Comparison of ENCODE assay signal across 18 cellular contexts in the genomic region with DNA sequence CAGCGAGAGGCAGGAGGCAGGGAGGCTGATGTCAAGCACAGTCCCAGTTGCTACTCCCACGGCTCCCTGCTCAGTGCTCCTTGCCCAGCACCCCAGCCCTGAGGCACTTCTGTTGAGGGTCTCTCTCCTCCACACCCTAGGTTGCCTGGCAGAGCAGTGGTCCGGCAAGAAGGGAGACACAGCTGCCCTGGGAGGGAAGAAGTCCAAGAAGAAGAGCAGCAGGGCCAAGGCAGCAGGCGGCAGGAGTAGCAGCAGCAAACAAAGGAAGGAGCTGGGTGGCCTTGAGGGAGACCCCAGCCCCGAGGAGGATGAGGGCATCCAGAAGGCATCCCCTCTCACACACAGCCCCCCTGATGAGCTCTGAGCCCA. TPM values are rescaled to one million over a fixed set of nuclear protein-coding genes. Genes with fewer than 3 reads are reported as not detected.
DNase-seq lines count a peak whose midpoint lies in the region; ATAC-seq, FAIRE-seq and TF ChIP-seq lines count a peak whose summit lies in the region.
"Had no signal": no experiment of that assay in that cellular context is flagged by ENCODE, and none has a peak within 500 bp of the region (broad histone marks: within the 10 kb centered on the region; RNA-seq: fewer than 3 reads in every experiment).

No MANE protein-coding gene starts in this region.

- H3K4me3 ChIP-seq in liver (ENCODE audit: low read depth in 1 of 3, low read length in 3 of 3) (peak overlapping the region in 1 of 3 donors; percentile 21), Peyer's patch (peak overlapping the region in 2 of 4 donors; percentile 11 to 26)

- no peaks in the 10 kb centered on the region for H3K9me3 ChIP-seq in liver (ENCODE audit: control insufficient read depth in 4 of 4, low read length in 3 of 4)
- no peaks in the 10 kb centered on the region for H3K9me3 ChIP-seq in Peyer's patch

- WGBS in liver, result 85% methylated on average over 5 of the region's 5 CpGs

- no peak overlapping the region for H3K4me3 Mint-ChIP-seq in stimulated activated naive CD8-positive, alpha-beta T cell treated with anti-CD3 and anti-CD28 coated beads, Interleukin-15, amount 100 ng/mL, for 72 hours
- no peak overlapping the region for H3K4me3 Mint-ChIP-seq in activated naive CD8-positive, alpha-beta T cell treated with anti-CD3 and anti-CD28 coated beads, Interleukin-2, amount 10 ng/mL, durations not matched to agents 7 days and 5 days
- no peak overlapping the region for H3K4me3 Mint-ChIP-seq in stimulated activated naive B cell treated with anti-CD40 and anti-IgM and Interleukin-4, amounts not matched to agents 10 μg/mL and 1 μg/mL and 100 μg/mL, for 72 hours
- H3K4me3 Mint-ChIP-seq: CD8-positive, alpha-beta T cell had no signal

- no peak for TF ChIP-seq POLR2A in Peyer's patch (IDR thresholded peaks at IDR 0.05)

- TF ChIP-seq CTCF in liver (IDR thresholded peaks at IDR 0.05; ENCODE audit: low read depth, low read length, missing input control), result no peak
- TF ChIP-seq CTCF in Peyer's patch (IDR thresholded peaks at IDR 0.05), result no peak

- no peaks in the 10 kb centered on the region for H3K27me3 ChIP-seq in liver (ENCODE audit: control insufficient read depth in 4 of 4, insufficient read depth in 4 of 4, low read length in 3 of 4)
- H3K27me3 ChIP-seq in Peyer's patch, result no peaks in the 10 kb centered on the region

- peaks cover 15% of the 10 kb centered on the region for H3K36me3 Mint-ChIP-seq in activated naive CD8-positive, alpha-beta T cell treated with anti-CD3 and anti-CD28 coated beads, Interleukin-2, amount 10 ng/mL, durations not matched to agents 7 days and 5 days
- H3K36me3 Mint-ChIP-seq in stimulated activated naive B cell treated with anti-CD40 and anti-IgM and Interleukin-4, amounts not matched to agents 10 μg/mL and 1 μg/mL and 100 μg/mL, for 72 hours, result peaks cover 46 to 73% of the 10 kb centered on the region in 2 donors

- no peak for DNase-seq in stimulated activated naive CD8-positive, alpha-beta T cell treated with anti-CD3 and anti-CD28 coated beads, Interleukin-15, amount 100 ng/mL, for 72 hours
- DNase-seq in stimulated activated naive CD8-positive, alpha-beta T cell treated with anti-CD3 and anti-CD28 coated beads, Interleukin-15, Interleukin-2, amounts not matched to agents 100 U/mL and 50 U/mL, for 24 hours, result no peak
- no peak for DNase-seq in activated naive CD8-positive, alpha-beta T cell treated with anti-CD3 and anti-CD28 coated beads, Interleukin-2, amount 10 ng/mL, durations not matched to agents 7 days and 5 days
- DNase-seq in stimulated activated naive B cell treated with anti-CD40 and anti-IgM and Interleukin-4, amounts not matched to agents 10 μg/mL and 1 μg/mL and 100 μg/mL, for 72 hours, result no peak
- DNase-seq in Peyer's patch (no peak), frontal cortex (ENCODE audit: low spot score in 2 of 2) (no peak)
- no peak for DNase-seq in activated CD4-positive, alpha-beta T cell treated with anti-CD3 and anti-CD28 coated beads for 1 hour
- DNase-seq: CD8-positive, alpha-beta T cell; DMS79; HCEC 1CT; NCI-H187 treated with DMSO at 0.1 percent for 48 hours; NCI-H345; NCI-H69; SIG-M5 had no signal

- H3K9ac ChIP-seq in liver (ENCODE audit: low read depth in 1 of 2, low read length in 2 of 2), result no peak overlapping the region

- peaks cover 2 to 22% (median 5%) of the 10 kb centered on the region in 4 donors for H3K36me3 ChIP-seq in liver (ENCODE audit: control insufficient read depth in 4 of 4, insufficient read depth in 3 of 4, low read depth in 1 of 4, low read length in 3 of 4)
- peaks cover 0 to 55% (median 0%) of the 10 kb centered on the region in 3 donors for H3K36me3 ChIP-seq in Peyer's patch

- H3K27ac ChIP-seq in liver (ENCODE audit: low read depth in 1 of 2, low read length in 2 of 2) (peak overlapping the region; percentile 9 to 83), Peyer's patch (peak overlapping the region in 1 of 4 donors; percentile 84)

- peak; percentile 8 for ATAC-seq in stimulated activated naive CD8-positive, alpha-beta T cell treated with anti-CD3 and anti-CD28 coated beads, Interleukin-15, amount 100 ng/mL, for 72 hours
- ATAC-seq in stimulated activated naive CD8-positive, alpha-beta T cell treated with anti-CD3 and anti-CD28 coated beads, Interleukin-15, Interleukin-2, amounts not matched to agents 100 U/mL and 50 U/mL, for 24 hours, result no peak
- no peak for ATAC-seq in activated naive CD8-positive, alpha-beta T cell treated with anti-CD3 and anti-CD28 coated beads, Interleukin-2, amount 10 ng/mL, durations not matched to agents 7 days and 5 days (ENCODE audit: low read depth)
- no peak for ATAC-seq in stimulated activated naive B cell treated with anti-CD40 and anti-IgM and Interleukin-4, amounts not matched to agents 10 μg/mL and 1 μg/mL and 100 μg/mL, for 72 hours (replicated peaks)
- ATAC-seq: CD8-positive, alpha-beta T cell had no signal

- H3K27me3 Mint-ChIP-seq in stimulated activated naive CD8-positive, alpha-beta T cell treated with anti-CD3 and anti-CD28 coated beads, Interleukin-15, amount 100 ng/mL, for 72 hours, result no peaks in the 10 kb centered on the region
- H3K27me3 Mint-ChIP-seq in activated naive CD8-positive, alpha-beta T cell treated with anti-CD3 and anti-CD28 coated beads, Interleukin-2, amount 10 ng/mL, durations not matched to agents 7 days and 5 days, result no peaks in the 10 kb centered on the region
- no peaks in the 10 kb centered on the region for H3K27me3 Mint-ChIP-seq in stimulated activated naive B cell treated with anti-CD40 and anti-IgM and Interleukin-4, amounts not matched to agents 10 μg/mL and 1 μg/mL and 100 μg/mL, for 72 hours

- no peak for FAIRE-seq in frontal cortex (lab: Jason Lieb, UNC)
- FAIRE-seq: D721Med had no signal

- H3K27ac Mint-ChIP-seq in stimulated activated naive CD8-positive, alpha-beta T cell treated with anti-CD3 and anti-CD28 coated beads, Interleukin-15, amount 100 ng/mL, for 72 hours, result no peak overlapping the region
- H3K27ac Mint-ChIP-seq in activated naive CD8-positive, alpha-beta T cell treated with anti-CD3 and anti-CD28 coated beads, Interleukin-2, amount 10 ng/mL, durations not matched to agents 7 days and 5 days, result peak overlapping the region; percentile 68
- peak overlapping the region; percentile 20 for H3K27ac Mint-ChIP-seq in stimulated activated naive B cell treated with anti-CD40 and anti-IgM and Interleukin-4, amounts not matched to agents 10 μg/mL and 1 μg/mL and 100 μg/mL, for 72 hours
- H3K27ac Mint-ChIP-seq: CD8-positive, alpha-beta T cell had no signal

- peaks cover 23 to 58% (median 52%) of the 10 kb centered on the region in 4 donors for H3K4me1 ChIP-seq in liver (ENCODE audit: control insufficient read depth in 4 of 4, insufficient read depth in 4 of 4, low read length in 3 of 4)
- peaks cover 0 to 4% (median 1%) of the 10 kb centered on the region in 4 donors for H3K4me1 ChIP-seq in Peyer's patch

- TF ChIP-seq RAD21 in liver (IDR thresholded peaks at IDR 0.05), result no peak

- POLR2A ChIA-PET in activated naive CD8-positive, alpha-beta T cell treated with anti-CD3 and anti-CD28 coated beads, Interleukin-2, amount 10 ng/mL, durations not matched to agents 7 days and 5 days (lab: Charles Lee), result interaction anchor here (1.1 kb wide), 1 partner anchor 19 kb away, joined by 3 read pairs; no protein-coding TSS in a partner anchor

- H3K4me1 Mint-ChIP-seq in stimulated activated naive CD8-positive, alpha-beta T cell treated with anti-CD3 and anti-CD28 coated beads, Interleukin-15, amount 100 ng/mL, for 72 hours, result peaks cover 53% of the 10 kb centered on the region
- H3K4me1 Mint-ChIP-seq in activated naive CD8-positive, alpha-beta T cell treated with anti-CD3 and anti-CD28 coated beads, Interleukin-2, amount 10 ng/mL, durations not matched to agents 7 days and 5 days, result peaks cover 11% of the 10 kb centered on the region
- H3K4me1 Mint-ChIP-seq in stimulated activated naive B cell treated with anti-CD40 and anti-IgM and Interleukin-4, amounts not matched to agents 10 μg/mL and 1 μg/mL and 100 μg/mL, for 72 hours, result peaks cover 19 to 52% of the 10 kb centered on the region in 2 donors

- H3K9me3 Mint-ChIP-seq in stimulated activated naive CD8-positive, alpha-beta T cell treated with anti-CD3 and anti-CD28 coated beads, Interleukin-15, amount 100 ng/mL, for 72 hours, result no peaks in the 10 kb centered on the region
- H3K9me3 Mint-ChIP-seq in activated naive CD8-positive, alpha-beta T cell treated with anti-CD3 and anti-CD28 coated beads, Interleukin-2, amount 10 ng/mL, durations not matched to agents 7 days and 5 days, result no peaks in the 10 kb centered on the region
- H3K9me3 Mint-ChIP-seq in stimulated activated naive B cell treated with anti-CD40 and anti-IgM and Interleukin-4, amounts not matched to agents 10 μg/mL and 1 μg/mL and 100 μg/mL, for 72 hours, result no peaks in the 10 kb centered on the region
- H3K9me3 Mint-ChIP-seq: CD8-positive, alpha-beta T cell had no signal

TF ChIP-seq in liver, 16 proteins besides CTCF, POLR2A, EP300 and RAD21 (continues in another document):
- no peak for TF ChIP-seq SP1 (IDR thresholded peaks at IDR 0.05)
- no peak for TF ChIP-seq HNF4A (conservative IDR thresholded peaks at IDR 0.05)

RNA-seq across cellular contexts. Expression of gene CNPY3, which starts 9.1 kb away (rescaled TPM):
- 10 to 100 TPM; 90.8 to 91.4 TPM for total RNA-seq in activated naive CD8-positive, alpha-beta T cell treated with anti-CD3 and anti-CD28 coated beads, Interleukin-2, amount 10 ng/mL, durations not matched to agents 7 days and 5 days
- total RNA-seq in liver (10 to 100 TPM; 17.2 to 18.0 TPM), Peyer's patch (100 to 1,000 TPM in 1 of 4 donors, 10 to 100 TPM in 3; 27.8 to 101 (median 47.9) TPM), frontal cortex (14.7 TPM)
- 10 to 100 TPM; 36.5 to 41.0 TPM for polyA plus RNA-seq in liver

RNA-seq across cellular contexts. Expression of gene GNMT, which starts 22.1 kb away (rescaled TPM):
- 1 to 10 TPM; 1.0 to 1.2 TPM for total RNA-seq in activated naive CD8-positive, alpha-beta T cell treated with anti-CD3 and anti-CD28 coated beads, Interleukin-2, amount 10 ng/mL, durations not matched to agents 7 days and 5 days
- total RNA-seq in liver (100 to 1,000 TPM in 1 of 2 donors, 10 to 100 TPM in 1; 10.5 to 140 TPM), Peyer's patch (1 to 10 TPM in 1 of 4 donors, not detected in 3; 4.3 TPM), frontal cortex (not detected)
- polyA plus RNA-seq in liver, result 100 to 1,000 TPM; 119 to 163 TPM

RNA-seq across cellular contexts. Expression of gene PTCRA, which starts 22.6 kb away (rescaled TPM):
- total RNA-seq in activated naive CD8-positive, alpha-beta T cell treated with anti-CD3 and anti-CD28 coated beads, Interleukin-2, amount 10 ng/mL, durations not matched to agents 7 days and 5 days, result not detected
- total RNA-seq in liver (1 to 10 TPM in 1 of 2 donors, not detected in 1; 1.1 TPM), Peyer's patch (not detected), frontal cortex (not detected)
- polyA plus RNA-seq in liver, result under 1 TPM in 1 of 2 donors, not detected in 1; 0.63 TPM
- total RNA-seq: A673; CD8-positive, alpha-beta T cell; RPMI7951 had no signal

RNA-seq across cellular contexts. Expression of gene PEX6, which starts 40.6 kb away (rescaled TPM):
- total RNA-seq in activated naive CD8-positive, alpha-beta T cell treated with anti-CD3 and anti-CD28 coated beads, Interleukin-2, amount 10 ng/mL, durations not matched to agents 7 days and 5 days, result 10 to 100 TPM; 27.1 to 27.6 TPM
- total RNA-seq in liver (10 to 100 TPM; 15.1 to 20.7 TPM), Peyer's patch (10 to 100 TPM; 19.0 to 61.3 (median 39.0) TPM), frontal cortex (25.3 TPM)
- 10 to 100 TPM in 1 of 2 donors, 1 to 10 TPM in 1; 5.4 to 15.4 TPM for polyA plus RNA-seq in liver

RNA-seq across cellular contexts. Expression of gene PPP2R5D, which starts 46.0 kb away (rescaled TPM):
- total RNA-seq in activated naive CD8-positive, alpha-beta T cell treated with anti-CD3 and anti-CD28 coated beads, Interleukin-2, amount 10 ng/mL, durations not matched to agents 7 days and 5 days, result 10 to 100 TPM; 54.7 to 58.8 TPM
- 10 to 100 TPM; 12.9 to 13.9 TPM for total RNA-seq in liver
- 10 to 100 TPM in 1 of 2 donors, 1 to 10 TPM in 1; 6.7 to 13.5 TPM for polyA plus RNA-seq in liver
- 100 to 1,000 TPM in 3 of 4 donors, 10 to 100 TPM in 1; 84.2 to 177 (median 152) TPM for total RNA-seq in Peyer's patch
- 37.5 TPM for total RNA-seq in frontal cortex

Comparison
In these comparisons a context has a peak if more than half of its experiments do, and no peak if none do; other contexts are left out.
1. H3K27ac Mint-ChIP-seq: peak in activated naive CD8-positive, alpha-beta T cell treated with anti-CD3 and anti-CD28 coated beads, Interleukin-2, amount 10 ng/mL, durations not matched to agents 7 days and 5 days (single experiment) and stimulated activated naive B cell treated with anti-CD40 and anti-IgM and Interleukin-4, amounts not matched to agents 10 μg/mL and 1 μg/mL and 100 μg/mL, for 72 hours (single experiment); none in stimulated activated naive CD8-positive, alpha-beta T cell treated with anti-CD3 and anti-CD28 coated beads, Interleukin-15, amount 100 ng/mL, for 72 hours (0 of 2).